12 cellular contexts compared by ENCODE assay signal in genomic region chr2:106020821-106021316, GRCh38.
A peak's percentile ranks its signal among the peaks of the same experiment; 100 is the strongest.
DNase-seq lines count a peak whose midpoint lies in the region; ATAC-seq, FAIRE-seq and TF ChIP-seq lines count a peak whose summit lies in the region.
"Had no signal": no experiment of that assay in that cellular context is flagged by ENCODE, and none has a peak within 500 bp of the region (broad histone marks: within the 10 kb centered on the region; RNA-seq: fewer than 3 reads in every experiment).

No MANE protein-coding gene starts in this region.

- TF ChIP-seq POLR2A in H1 (IDR thresholded peaks at IDR 0.05; ENCODE audit: control extremely low read depth in 1 of 2, low read depth in 2 of 2, low read length in 2 of 2), result no peak

- 0 out of 2 replicates have a peak overlapping the region, but pooled peaks have one; percentile 24 for H2AFZ ChIP-seq in H1 (ENCODE audit: low read length)

- no peak overlapping the region for H2BK20ac ChIP-seq in H1 (ENCODE audit: low read length)

- H3K9me3 ChIP-seq in H1 (ENCODE audit: insufficient read depth in 2 of 2, low read depth in 1 of 2, low read length in 1 of 2), result no peaks in the 10 kb centered on the region

- H3K9ac ChIP-seq in H1 (replicated peaks in 1 of 4; ENCODE audit: extremely low read depth in 1 of 4, low read depth in 3 of 4, low read length in 3 of 4), result no peak overlapping the region
- no peak overlapping the region for H3K9ac ChIP-seq in rectal smooth muscle tissue (ENCODE audit: low read length)

- POLR2A ChIA-PET in H1 (lab: Charles Lee; ENCODE audit: partially characterized antibody), result no interaction called here

- H3K79me2 ChIP-seq in H1 (ENCODE audit: control insufficient read depth in 1 of 2, insufficient read depth in 2 of 2, low read length in 2 of 2), result no peaks in the 10 kb centered on the region

- H2BK120ac ChIP-seq in H1 (replicated peaks; ENCODE audit: low read depth, low read length), result no peak overlapping the region

- H3K4me2 ChIP-seq in H1 (ENCODE audit: insufficient read depth in 1 of 2, low read depth in 2 of 2, low read length in 2 of 2), result no peak overlapping the region

- H4K8ac ChIP-seq in H1 (ENCODE audit: extremely low read depth, insufficient read depth, low read length), result no peak overlapping the region

- no peaks in the 10 kb centered on the region for H3K79me1 ChIP-seq in H1 (ENCODE audit: low read depth, low read length)

- H3K4me3 ChIP-seq in H1 (ENCODE audit: extremely low read depth in 1 of 4, insufficient read depth in 2 of 4, low read depth in 3 of 4, low read length in 4 of 4), result no peak overlapping the region
- no peak overlapping the region for H3K4me3 ChIP-seq in rectal smooth muscle tissue (ENCODE audit: low read length)

- no peak overlapping the region for H3K14ac ChIP-seq in H1 (ENCODE audit: insufficient read length)

- H4K20me1 ChIP-seq in H1 (replicated peaks in 1 of 2; ENCODE audit: control insufficient read depth in 1 of 2, insufficient read depth in 2 of 2, low read length in 2 of 2), result no peaks in the 10 kb centered on the region

- TF ChIP-seq RAD21 in H1 (IDR thresholded peaks at IDR 0.05 in 1 of 2, conservative IDR thresholded peaks at IDR 0.05 in 1 of 2; ENCODE audit: low read depth in 2 of 2, low read length in 2 of 2), result no peak

- H3K27me3 ChIP-seq in H1 (replicated peaks in 1 of 4; ENCODE audit: control insufficient read depth in 3 of 4, extremely low read depth in 1 of 4, insufficient read depth in 3 of 4, low read length in 3 of 4) (no peaks in the 10 kb centered on the region), rectal smooth muscle tissue (ENCODE audit: control insufficient read depth, insufficient read depth, low read length) (no peaks in the 10 kb centered on the region)

- peak; percentile 65 for DNase-seq in H4 (ENCODE audit: low spot score)
- peak; percentile 87 for DNase-seq in NCI-H2171 (lab: John Stamatoyannopoulos, UW)
- no peak for DNase-seq in H1 (ENCODE audit: low read depth in 1 of 2, low spot score in 2 of 2)
- DNase-seq: activated T-cell treated with anti-CD3 and anti-CD28 coated beads, Interleukin-2, amount 50 U/mL, for 1 hour; HCEC 1CT; Karpas-422; RPMI8226 had no signal

- no peak for FAIRE-seq in H1 (lab: Jason Lieb, UNC)

- H3K27ac ChIP-seq in H1 (ENCODE audit: low read depth, low read length), result no peak overlapping the region
- peak overlapping the region; percentile 70 for H3K27ac ChIP-seq in rectal smooth muscle tissue (ENCODE audit: low read depth, low read length)

- H3K36me3 ChIP-seq in H1 (ENCODE audit: control insufficient read depth in 2 of 4, insufficient read depth in 4 of 4, low read length in 3 of 4) (no peaks in the 10 kb centered on the region), rectal smooth muscle tissue (ENCODE audit: control insufficient read depth, insufficient read depth, low read length) (no peaks in the 10 kb centered on the region)

- no peak overlapping the region for H2BK12ac ChIP-seq in H1 (ENCODE audit: low read depth, low read length)

- no peak overlapping the region for H2BK5ac ChIP-seq in H1 (ENCODE audit: low read depth, low read length)

- H3K23me2 ChIP-seq in H1 (ENCODE audit: low read depth, low read length), result no peaks in the 10 kb centered on the region

- no peak overlapping the region for H2AK5ac ChIP-seq in H1 (ENCODE audit: low read depth, low read length)

- H3K18ac ChIP-seq in H1 (ENCODE audit: extremely low read depth, low read length), result no peak overlapping the region

- no peak overlapping the region for H4K5ac ChIP-seq in H1 (ENCODE audit: insufficient read length, low read depth, low read length)

- H3K56ac ChIP-seq in H1 (replicated peaks; ENCODE audit: insufficient read length, low read depth, low read length), result no peak overlapping the region

- WGBS in H1 (ENCODE audit: extremely low coverage in 1 of 2, insufficient coverage in 1 of 2, insufficient read length in 1 of 2, insufficient replicate concordance in 2 of 2, low coverage in 1 of 2, low lambda C conversion rate in 2 of 2, missing lambda C conversion rate in 1 of 2), 2 experiments, result 93% methylated on average over 7 of the region's 7 CpGs; no CpG with 5 or more reads in 1 of the 2 experiments

- H2BK15ac ChIP-seq in H1 (ENCODE audit: low read length), result no peak overlapping the region

- H3K4me1 ChIP-seq in H1 (replicated peaks in 1 of 4; ENCODE audit: control insufficient read depth in 3 of 4, insufficient read depth in 4 of 4, low read length in 3 of 4) (peaks cover 0 to 2% (median 1%) of the 10 kb centered on the region in 4 experiments; a peak in 3 of 7 replicates), rectal smooth muscle tissue (ENCODE audit: control insufficient read depth, insufficient read depth, low read length) (peaks cover 11% of the 10 kb centered on the region)

- ATAC-seq in HG02571 (IDR thresholded peaks at IDR 0.05; ENCODE audit: unreplicated experiment) (no peak), GM18520 (IDR thresholded peaks at IDR 0.05; ENCODE audit: unreplicated experiment) (no peak), GM21390 (IDR thresholded peaks at IDR 0.05; ENCODE audit: unreplicated experiment) (no peak), HG03342 (IDR thresholded peaks at IDR 0.05; ENCODE audit: unreplicated experiment) (no peak)

- no peak overlapping the region for H3K23ac ChIP-seq in H1 (ENCODE audit: insufficient read length)

- no peak for TF ChIP-seq EP300 in H1 (IDR thresholded peaks at IDR 0.05; ENCODE audit: borderline replicate concordance in 1 of 2, low read depth in 2 of 2, low read length in 2 of 2)

- TF ChIP-seq CTCF in H1 (IDR thresholded peaks at IDR 0.05; ENCODE audit: control extremely low read depth in 1 of 3, insufficient read depth in 1 of 3, low read depth in 1 of 3, low read length in 3 of 3), result no peak

- CTCF ChIA-PET in H1 (lab: Charles Lee; ENCODE audit: partially characterized antibody), result interaction anchor here (1.0 to 1.2 kb wide), 2 partner anchors 10 to 102 kb away, joined by 3 read pairs; no protein-coding TSS in a partner anchor

- H4K91ac ChIP-seq in H1 (replicated peaks; ENCODE audit: insufficient read length, low read length), result no peak overlapping the region

- H3K4ac ChIP-seq in H1 (replicated peaks; ENCODE audit: insufficient read length, low read depth, low read length), result no peak overlapping the region

TF ChIP-seq in H1, 55 proteins besides CTCF, POLR2A, EP300 and RAD21:
- TF ChIP-seq SP1 (IDR thresholded peaks at IDR 0.05; ENCODE audit: low read depth, low read length) (no peak), SP4 (IDR thresholded peaks at IDR 0.05; ENCODE audit: low read length) (no peak)

Comparison
In these comparisons a context has a peak if more than half of its experiments do, and no peak if none do; other contexts are left out.
1. DNase-seq: peak in H4 (single experiment) and NCI-H2171 (single experiment); none in H1 (0 of 2).